Comparison of ENCODE assay signal across 19 cellular contexts in the genomic region with DNA sequence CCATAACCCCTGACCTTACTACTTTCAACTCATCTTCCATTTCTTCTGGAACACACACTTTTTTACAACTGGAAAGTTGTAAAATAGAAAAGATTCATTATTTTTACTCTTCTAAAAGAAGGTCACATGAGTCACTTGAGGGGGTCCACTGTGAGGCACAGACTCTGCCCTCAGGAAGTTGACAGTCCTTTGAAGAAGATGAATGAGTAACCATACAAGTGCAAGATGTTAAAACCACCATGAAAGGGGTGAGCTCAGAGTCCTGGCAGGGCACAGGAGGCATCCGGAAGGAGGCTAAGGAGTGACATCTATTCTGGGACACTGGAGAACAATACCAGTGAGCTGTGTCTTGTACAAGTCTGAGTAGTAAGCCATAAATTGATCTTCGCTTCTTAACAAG.
DNase-seq lines count a peak whose midpoint lies in the region; ATAC-seq lines count a peak whose summit lies in the region.
"Had no signal": no experiment of that assay in that cellular context is flagged by ENCODE, and none has a peak within 500 bp of the region (broad histone marks: within the 10 kb centered on the region; RNA-seq: fewer than 3 reads in every experiment).

No MANE protein-coding gene starts in this region.

- H3K27ac ChIP-seq in epithelial cell of prostate (peak overlapping the region; percentile 98), stomach smooth muscle (ENCODE audit: low read length) (peak overlapping the region; percentile 62)
- H3K27ac ChIP-seq: BLaER1 had no signal

- no peak for ATAC-seq in GM21360 (IDR thresholded peaks at IDR 0.05; ENCODE audit: unreplicated experiment)
- ATAC-seq: HepG2 had no signal

- H3K36me3 ChIP-seq in stomach smooth muscle (ENCODE audit: control insufficient read depth in 2 of 2, insufficient read depth in 2 of 2, low read length in 2 of 2) = no peaks in the 10 kb centered on the region
- H3K36me3 ChIP-seq: BLaER1 had no signal

- peak; percentile 23 for DNase-seq in ELR (ENCODE audit: low read depth)
- peak; percentile 27 for DNase-seq in HT1080 (ENCODE audit: low read depth)
- no peak for DNase-seq in epithelial cell of prostate (ENCODE audit: low read depth, low spot score)
- no peak for DNase-seq in HuH-7 (ENCODE audit: low spot score)
- DNase-seq in activated CD4-positive, alpha-beta T cell treated with anti-CD3 and anti-CD28 coated beads, Interleukin-2, amount 50 U/mL, for 1 hour = no peak
- DNase-seq: CD4-positive, alpha-beta T cell; COR-L47; GF-D8; KG1; NCI-H1105; NCI-H146; NCI-H2029 treated with DMSO at 0.1 percent for 48 hours; NCI-H226; NCI-H774; Right ventricle myocardium superior had no signal

- no peak overlapping the region for H3K9ac ChIP-seq in stomach smooth muscle (ENCODE audit: low read length in 2 of 2)
- H3K9ac ChIP-seq: BLaER1 had no signal

- no peaks in the 10 kb centered on the region for H3K9me3 ChIP-seq in stomach smooth muscle (ENCODE audit: control insufficient read depth in 2 of 2, low read length in 2 of 2)
- H3K9me3 ChIP-seq: BLaER1 had no signal

- peaks cover 16% of the 10 kb centered on the region for H3K4me1 ChIP-seq in stomach smooth muscle (ENCODE audit: control insufficient read depth, insufficient read depth, low read length)
- H3K4me1 ChIP-seq: BLaER1 had no signal

- no peak overlapping the region for H3K4me3 ChIP-seq in stomach smooth muscle (ENCODE audit: low read length in 2 of 2)
- H3K4me3 ChIP-seq: BLaER1 had no signal

- H3K27me3 ChIP-seq in stomach smooth muscle (ENCODE audit: control insufficient read depth in 1 of 2, insufficient read depth in 2 of 2, low read length in 2 of 2) = no peaks in the 10 kb centered on the region
- H3K27me3 ChIP-seq: BLaER1 had no signal

Comparison
In these comparisons a context has a peak if more than half of its experiments do, and no peak if none do; other contexts are left out.
1. DNase-seq: peak in ELR (single experiment) and HT1080 (single experiment); none in epithelial cell of prostate (single experiment), HuH-7 (single experiment) and activated CD4-positive, alpha-beta T cell treated with anti-CD3 and anti-CD28 coated beads, Interleukin-2, amount 50 U/mL, for 1 hour (single experiment).